In the genomic region with DNA sequence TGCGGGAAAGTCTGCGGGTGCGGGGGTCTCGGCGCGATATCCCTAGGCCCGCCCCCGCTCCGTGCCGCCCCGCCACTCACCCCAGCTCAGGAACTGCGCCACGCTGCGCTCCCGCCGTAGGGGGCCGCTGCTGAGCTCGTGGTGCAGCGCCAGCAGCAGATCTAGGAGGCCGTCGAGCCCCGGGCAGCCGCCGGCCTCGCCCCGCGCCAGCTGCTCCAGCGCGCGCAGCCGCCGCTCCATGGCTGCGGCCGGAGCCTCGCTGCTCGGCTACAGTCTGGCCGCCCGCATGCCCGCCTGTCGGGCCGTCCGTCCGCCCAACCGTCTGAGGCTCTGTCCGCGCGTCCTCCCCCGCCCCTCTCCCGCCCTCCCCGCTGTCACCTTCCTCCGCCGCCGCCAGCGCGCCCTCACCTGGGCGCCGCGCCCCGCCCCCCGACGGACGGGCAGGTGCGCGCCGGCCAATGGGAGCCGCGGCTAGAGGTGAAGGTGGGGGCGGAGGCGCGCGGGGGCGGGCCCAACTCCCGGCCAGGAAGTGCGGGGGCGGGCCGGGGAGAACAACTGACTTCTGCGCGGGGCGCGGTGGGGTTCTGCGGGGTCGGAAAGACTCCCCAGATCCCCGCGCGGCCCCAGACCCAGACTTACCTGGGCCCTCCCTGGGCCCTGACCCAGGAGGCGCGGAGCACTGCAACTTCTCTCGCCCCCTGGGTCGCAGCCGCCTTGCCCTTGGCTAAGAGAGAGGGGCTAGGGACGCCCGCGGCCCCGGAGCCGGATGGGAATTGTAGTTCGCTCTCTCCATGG, we compare ENCODE assay signal across 8 cellular contexts. TPM values are rescaled to one million over a fixed set of nuclear protein-coding genes. Genes with fewer than 3 reads are reported as not detected.
A peak's percentile ranks its signal among the peaks of the same experiment; 100 is the strongest.
DNase-seq lines count a peak whose midpoint lies in the region; ATAC-seq and TF ChIP-seq lines count a peak whose summit lies in the region.

A gene with protein sequence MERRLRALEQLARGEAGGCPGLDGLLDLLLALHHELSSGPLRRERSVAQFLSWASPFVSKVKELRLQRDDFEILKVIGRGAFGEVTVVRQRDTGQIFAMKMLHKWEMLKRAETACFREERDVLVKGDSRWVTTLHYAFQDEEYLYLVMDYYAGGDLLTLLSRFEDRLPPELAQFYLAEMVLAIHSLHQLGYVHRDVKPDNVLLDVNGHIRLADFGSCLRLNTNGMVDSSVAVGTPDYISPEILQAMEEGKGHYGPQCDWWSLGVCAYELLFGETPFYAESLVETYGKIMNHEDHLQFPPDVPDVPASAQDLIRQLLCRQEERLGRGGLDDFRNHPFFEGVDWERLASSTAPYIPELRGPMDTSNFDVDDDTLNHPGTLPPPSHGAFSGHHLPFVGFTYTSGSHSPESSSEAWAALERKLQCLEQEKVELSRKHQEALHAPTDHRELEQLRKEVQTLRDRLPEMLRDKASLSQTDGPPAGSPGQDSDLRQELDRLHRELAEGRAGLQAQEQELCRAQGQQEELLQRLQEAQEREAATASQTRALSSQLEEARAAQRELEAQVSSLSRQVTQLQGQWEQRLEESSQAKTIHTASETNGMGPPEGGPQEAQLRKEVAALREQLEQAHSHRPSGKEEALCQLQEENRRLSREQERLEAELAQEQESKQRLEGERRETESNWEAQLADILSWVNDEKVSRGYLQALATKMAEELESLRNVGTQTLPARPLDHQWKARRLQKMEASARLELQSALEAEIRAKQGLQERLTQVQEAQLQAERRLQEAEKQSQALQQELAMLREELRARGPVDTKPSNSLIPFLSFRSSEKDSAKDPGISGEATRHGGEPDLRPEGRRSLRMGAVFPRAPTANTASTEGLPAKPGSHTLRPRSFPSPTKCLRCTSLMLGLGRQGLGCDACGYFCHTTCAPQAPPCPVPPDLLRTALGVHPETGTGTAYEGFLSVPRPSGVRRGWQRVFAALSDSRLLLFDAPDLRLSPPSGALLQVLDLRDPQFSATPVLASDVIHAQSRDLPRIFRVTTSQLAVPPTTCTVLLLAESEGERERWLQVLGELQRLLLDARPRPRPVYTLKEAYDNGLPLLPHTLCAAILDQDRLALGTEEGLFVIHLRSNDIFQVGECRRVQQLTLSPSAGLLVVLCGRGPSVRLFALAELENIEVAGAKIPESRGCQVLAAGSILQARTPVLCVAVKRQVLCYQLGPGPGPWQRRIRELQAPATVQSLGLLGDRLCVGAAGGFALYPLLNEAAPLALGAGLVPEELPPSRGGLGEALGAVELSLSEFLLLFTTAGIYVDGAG (N-terminal part only) (minus strand): TSS at position 324 of the 795 bp plus-strand sequence. CDS start 84 bp downstream, at position 240.

- peak within 1 kb of the TSS; percentile 76 for H3K27ac ChIP-seq in A673 (ENCODE audit: low read depth, low read length, poor library complexity, severe bottlenecking)

- ATAC-seq in GM18868 (IDR thresholded peaks at IDR 0.05; ENCODE audit: unreplicated experiment) (peak; percentile 43), GM21786 (IDR thresholded peaks at IDR 0.05; ENCODE audit: unreplicated experiment) (no peak)

- intact Hi-C loops in A673 (cut with micrococcal nuclease; ENCODE audit: unreplicated experiment): loop anchor here (2.0 to 10.0 kb wide), 5 partner anchors 66 to 488 kb away; partner anchors contain the start of genes CDC42EP2, DPF2, SF1 and ZNHIT2

- H3K36me3 ChIP-seq in A673 (ENCODE audit: insufficient read depth, low read length, poor library complexity, severe bottlenecking): no peaks in the 10 kb centered on the region

- CTCF ChIA-PET in A673 (lab: Charles Lee): interaction anchor here (0.5 to 1.1 kb wide), 4 partner anchors 9 to 277 kb away, joined by 3 read pairs; partner anchors contain the start of genes FAU and MRPL49

- H3K27me3 ChIP-seq in A673 (replicated peaks; ENCODE audit: insufficient read depth, low read depth, low read length, poor library complexity): no peaks in the 10 kb centered on the region

- POLR2A ChIA-PET in A673 (lab: Charles Lee; ENCODE audit: low non-redundant PET): no interaction called here

- peak within 1 kb of the TSS; percentile 67 for H3K4me3 ChIP-seq in A673 (ENCODE audit: low read depth, low read length, poor library complexity, severe bottlenecking)

- TF ChIP-seq CTCF in A673 (conservative IDR thresholded peaks at IDR 0.05; ENCODE audit: low read depth, low read length): peak; percentile 67

- BruUV-seq in A673 (replicated peaks; lab: Mats Ljungman, UMichigan): no TSS peak

- H3K9me3 ChIP-seq in A673 (ENCODE audit: low read depth, low read length, poor library complexity, severe bottlenecking): no peaks in the 10 kb centered on the region

- peaks cover 13% of the 10 kb centered on the region for H3K4me1 ChIP-seq in A673 (ENCODE audit: insufficient read depth, low read length, poor library complexity, severe bottlenecking)

- DNase-seq in A673 (ENCODE audit: low spot score): peak; percentile 82
- peak; percentile 20 for DNase-seq in NCI-H2081 treated with DMSO at 0.1 percent for 48 hours (lab: John Stamatoyannopoulos, UW)
- DNase-seq in UCSD-AML1 (lab: John Stamatoyannopoulos, UW; ENCODE audit: unreplicated experiment): peak; percentile 73
- DNase-seq in central memory CD4-positive, alpha-beta T cell: peak; percentile 71
- peak; percentile 92 for DNase-seq in islet precursor cell
- DNase-seq in stimulated activated CD8-positive, alpha-beta memory T cell treated with anti-CD3 and anti-CD28 coated beads, Interleukin-12 subunit alpha, Interleukin-12 subunit beta, amount 100 ng/mL, for 1 hour (ENCODE audit: low read depth): peak; percentile 45

RNA-seq across cellular contexts. Expression of the gene that starts here (rescaled TPM):
- 4.6 and 6.6 TPM in 2 replicates for total RNA-seq in A673 (2021)

Comparison
In these comparisons a context has a peak if more than half of its experiments do, and no peak if none do; other contexts are left out.
1. DNase-seq: peak in every context shown above with its lines; median percentile 92 in islet precursor cell; 82 in A673; 73 in UCSD-AML1; 71 in central memory CD4-positive, alpha-beta T cell; 45 in stimulated activated CD8-positive, alpha-beta memory T cell treated with anti-CD3 and anti-CD28 coated beads, Interleukin-12 subunit alpha, Interleukin-12 subunit beta, amount 100 ng/mL, for 1 hour; 20 in NCI-H2081 treated with DMSO at 0.1 percent for 48 hours.